8 cellular contexts compared by ENCODE assay signal in the genomic region with DNA sequence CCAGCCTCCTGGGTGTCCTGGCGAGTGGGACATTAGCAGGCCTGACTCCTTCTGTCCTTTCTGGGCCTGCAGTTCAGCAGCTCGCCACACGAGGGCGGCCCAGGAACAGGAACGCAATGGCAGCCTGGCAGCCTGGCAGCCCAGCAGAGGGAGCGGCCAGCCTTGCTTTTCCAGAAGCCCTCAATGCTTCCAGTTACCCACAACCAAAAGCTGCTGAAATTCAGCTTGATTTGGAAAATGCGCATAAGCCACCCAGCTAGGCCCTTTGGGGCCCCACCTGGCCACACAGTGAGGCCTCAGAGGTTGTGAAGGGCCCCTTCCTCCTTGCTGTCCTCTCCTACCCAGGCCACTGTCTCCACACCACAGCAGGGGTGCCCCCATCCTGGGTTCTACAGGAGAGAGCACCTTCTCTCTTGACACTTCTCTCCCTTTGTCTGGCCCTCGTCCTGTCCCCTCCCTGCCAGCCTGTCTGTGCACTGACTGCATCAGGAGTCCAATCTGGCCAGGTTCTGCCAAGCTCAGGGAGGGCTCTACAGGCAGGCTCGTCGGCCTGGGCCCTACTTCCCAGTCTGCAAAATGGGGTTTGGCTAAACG.
A peak's percentile ranks its signal among the peaks of the same experiment; 100 is the strongest.
DNase-seq lines count a peak whose midpoint lies in the region; ATAC-seq and TF ChIP-seq lines count a peak whose summit lies in the region.

No MANE protein-coding gene starts in this region.

- no peaks in the 10 kb centered on the region for H3K9me2 ChIP-seq in OCI-LY1 (ENCODE audit: low read depth, low read length)

- no peaks in the 10 kb centered on the region for H4K20me1 ChIP-seq in OCI-LY1 (ENCODE audit: insufficient read depth, low read length)

- no peak overlapping the region for H3K27ac ChIP-seq in HL-60 (replicated peaks)
- H3K27ac ChIP-seq in OCI-LY1 (ENCODE audit: low read depth, low read length, poor library complexity, severe bottlenecking): no peak overlapping the region

- H3K4me1 ChIP-seq in OCI-LY1 (ENCODE audit: insufficient read depth, low read length, severe bottlenecking): no peaks in the 10 kb centered on the region

- H3K27me3 ChIP-seq in HL-60 (ENCODE audit: insufficient read depth, poor library complexity, severe bottlenecking): no peaks in the 10 kb centered on the region
- H3K27me3 ChIP-seq in OCI-LY1 (ENCODE audit: insufficient read depth, low read length): 0 out of 2 replicates have a peak, but pooled peaks cover 3% of the 10 kb centered on the region

- no peak overlapping the region for H2AFZ ChIP-seq in OCI-LY1 (ENCODE audit: low read length)

- H3F3A ChIP-seq in OCI-LY1 (ENCODE audit: insufficient read depth, low read length): no peaks in the 10 kb centered on the region

- H3K4me3 ChIP-seq in HL-60 (replicated peaks; ENCODE audit: insufficient read depth, low read length) (no peak overlapping the region), OCI-LY1 (ENCODE audit: low read depth, low read length, poor library complexity, severe bottlenecking) (no peak overlapping the region), epithelial cell of esophagus (ENCODE audit: low read length) (no peak overlapping the region)

- peak; percentile 96 for TF ChIP-seq CTCF in HL-60 (IDR thresholded peaks at IDR 0.05; ENCODE audit: insufficient read depth, low read length)
- peak; percentile 91 for TF ChIP-seq CTCF in OCI-LY1 (IDR thresholded peaks at IDR 0.05; ENCODE audit: low read length)
- peak; percentile 99 for TF ChIP-seq CTCF in epithelial cell of esophagus (IDR thresholded peaks at IDR 0.05; ENCODE audit: insufficient read depth, low read depth, low read length, missing control alignments)

- H3K4me2 ChIP-seq in OCI-LY1 (ENCODE audit: low read length): no peak overlapping the region

- H3K9me3 ChIP-seq in OCI-LY1 (ENCODE audit: low read length): no peaks in the 10 kb centered on the region

- DNase-seq in DMS153 (lab: John Stamatoyannopoulos, UW) (peak; percentile 77), HL-60 (ENCODE audit: low read depth in 1 of 2, low spot score in 1 of 2) (peak; percentile 30 to 76), activated T-cell treated with anti-CD3 and anti-CD28 coated beads for 24 hours (ENCODE audit: low read depth) (peak; percentile 81), epithelial cell of esophagus (ENCODE audit: low read depth) (peak; percentile 82), mucosa of gallbladder (ENCODE audit: low spot score) (peak; percentile 93)
- DNase-seq in stimulated activated CD8-positive, alpha-beta memory T cell treated with anti-CD3 and anti-CD28 coated beads, Interleukin-4, amount 100 ng/mL, for 4 hours (ENCODE audit: low read depth in 2 of 2, low spot score in 1 of 2): peak; percentile 56 to 84

- H3K79me2 ChIP-seq in OCI-LY1 (ENCODE audit: insufficient read depth, low read length): no peaks in the 10 kb centered on the region

- no peak overlapping the region for H3K9ac ChIP-seq in OCI-LY1 (ENCODE audit: low read length)

- no peaks in the 10 kb centered on the region for H3K36me3 ChIP-seq in OCI-LY1 (ENCODE audit: insufficient read depth, low read length)

- ATAC-seq in GM18870 (IDR thresholded peaks at IDR 0.05; ENCODE audit: unreplicated experiment): no peak
